Comparison of ENCODE assay signal across 34 cellular contexts in the genomic region with DNA sequence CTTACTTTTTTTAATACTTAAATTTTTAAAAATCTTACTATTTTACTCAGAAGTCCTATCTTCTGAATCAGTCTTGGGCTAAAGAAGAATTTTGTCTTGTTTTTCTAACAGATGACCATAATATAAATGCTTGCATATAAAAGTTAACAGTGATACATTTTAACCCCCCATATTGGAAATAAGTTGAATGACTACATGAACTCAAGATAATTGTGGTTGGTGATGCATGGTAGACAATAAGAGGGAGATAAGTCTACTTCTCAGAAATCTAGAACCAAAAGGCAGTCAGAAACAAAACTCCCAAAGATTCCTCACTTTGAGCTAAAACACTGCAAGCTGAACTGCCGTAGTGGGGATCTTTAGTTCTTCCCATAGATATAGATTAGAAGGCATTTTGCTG.
"Had no signal": no experiment of that assay in that cellular context is flagged by ENCODE, and none has a peak within 500 bp of the region (broad histone marks: within the 10 kb centered on the region; RNA-seq: fewer than 3 reads in every experiment).

No MANE protein-coding gene starts in this region.

- H3K36me3 ChIP-seq: neutrophil, ovary, right lobe of liver, sigmoid colon, spleen, suprapubic skin, tibial artery, transverse colon, upper lobe of right lung, uterus had no signal

- H3K9me3 ChIP-seq: neutrophil, ovary, psoas muscle, right lobe of liver, sigmoid colon, suprapubic skin, testis, tibial artery, transverse colon, upper lobe of right lung, uterus had no signal

- H3K27ac ChIP-seq: neutrophil, ovary, parathyroid adenoma, psoas muscle, right lobe of liver, sigmoid colon, spleen, suprapubic skin, testis, tibial artery, transverse colon, upper lobe of right lung, uterus had no signal

- H3K36me3 Mint-ChIP-seq: naive thymus-derived CD8-positive, alpha-beta T cell; natural killer cell treated with Interleukin-12 subunit alpha and Interleukin-12 subunit beta and Interleukin-15 and Interleukin-18, amount 100 ng/mL, for 72 hours; stimulated activated memory B cell treated with anti-CD40 and anti-IgM and Interleukin-4, amounts not matched to agents 10 μg/mL and 1 μg/mL and 100 μg/mL, for 72 hours; type B pancreatic cell had no signal

- H3K79me2 ChIP-seq: parathyroid adenoma had no signal

- H2AFZ ChIP-seq: parathyroid adenoma had no signal

- H3K4me1 ChIP-seq: parathyroid adenoma, psoas muscle, right lobe of liver, sigmoid colon, spleen, testis, tibial artery, transverse colon, upper lobe of right lung, uterus had no signal

- H3K4me3 Mint-ChIP-seq: naive thymus-derived CD8-positive, alpha-beta T cell; natural killer cell treated with Interleukin-12 subunit alpha and Interleukin-12 subunit beta and Interleukin-15 and Interleukin-18, amount 100 ng/mL, for 72 hours; nephron progenitor cell; neural crest cell; stimulated activated memory B cell treated with anti-CD40 and anti-IgM and Interleukin-4, amounts not matched to agents 10 μg/mL and 1 μg/mL and 100 μg/mL, for 72 hours; stimulated activated naive CD8-positive, alpha-beta T cell treated with anti-CD3 and anti-CD28 coated beads, Interleukin-15, amount 100 ng/mL, for 72 hours; type B pancreatic cell had no signal

- H3K4me2 ChIP-seq: smooth muscle cell had no signal

- H3K9me3 Mint-ChIP-seq: nephron progenitor cell; stimulated activated memory B cell treated with anti-CD40 and anti-IgM and Interleukin-4, amounts not matched to agents 10 μg/mL and 1 μg/mL and 100 μg/mL, for 72 hours; type B pancreatic cell had no signal

- H3K4me3 ChIP-seq: ovary, psoas muscle, right lobe of liver, sigmoid colon, skin epidermis, smooth muscle cell, spleen, suprapubic skin, testis, tibial artery, transverse colon, upper lobe of right lung, uterus had no signal

- H3K27ac Mint-ChIP-seq: naive thymus-derived CD8-positive, alpha-beta T cell; natural killer cell treated with Interleukin-12 subunit alpha and Interleukin-12 subunit beta and Interleukin-15 and Interleukin-18, amount 100 ng/mL, for 72 hours; nephron progenitor cell; progenitor cell of endocrine pancreas; stimulated activated memory B cell treated with anti-CD40 and anti-IgM and Interleukin-4, amounts not matched to agents 10 μg/mL and 1 μg/mL and 100 μg/mL, for 72 hours; stimulated activated naive CD8-positive, alpha-beta T cell treated with anti-CD3 and anti-CD28 coated beads, Interleukin-15, amount 100 ng/mL, for 72 hours; type B pancreatic cell had no signal

- H3K27me3 ChIP-seq: neutrophil, ovary, right lobe of liver, sigmoid colon, spleen, suprapubic skin, testis, tibial artery, transverse colon, upper lobe of right lung, uterus had no signal

- H3K4me1 Mint-ChIP-seq: naive thymus-derived CD8-positive, alpha-beta T cell; nephron progenitor cell; neural crest cell; stimulated activated memory B cell treated with anti-CD40 and anti-IgM and Interleukin-4, amounts not matched to agents 10 μg/mL and 1 μg/mL and 100 μg/mL, for 72 hours; stimulated activated naive CD8-positive, alpha-beta T cell treated with anti-CD3 and anti-CD28 coated beads, Interleukin-15, amount 100 ng/mL, for 72 hours had no signal

- H3K27me3 Mint-ChIP-seq: naive thymus-derived CD8-positive, alpha-beta T cell; natural killer cell treated with Interleukin-12 subunit alpha and Interleukin-12 subunit beta and Interleukin-15 and Interleukin-18, amount 100 ng/mL, for 72 hours; stimulated activated memory B cell treated with anti-CD40 and anti-IgM and Interleukin-4, amounts not matched to agents 10 μg/mL and 1 μg/mL and 100 μg/mL, for 72 hours; stimulated activated naive CD8-positive, alpha-beta T cell treated with anti-CD3 and anti-CD28 coated beads, Interleukin-15, amount 100 ng/mL, for 72 hours had no signal

- H3K9ac ChIP-seq: parathyroid adenoma had no signal

- DNase-seq: naive thymus-derived CD8-positive, alpha-beta T cell; nephron progenitor cell; nucleus accumbens; ovary; posterior cingulate gyrus; psoas muscle; right cardiac atrium; right lobe of liver; sigmoid colon; spleen; stimulated activated CD4-positive, alpha-beta T cell treated with anti-CD3 and anti-CD28 coated beads, Interleukin-12 subunit alpha, Interleukin-12 subunit beta, amount 100 ng/mL, for 4 hours; stimulated activated CD4-positive, alpha-beta T cell treated with anti-CD3 and anti-CD28 coated beads, Interleukin-1b, Interleukin-23, amount 100 ng/mL, for 48 hours; stimulated activated CD4-positive, alpha-beta T cell treated with anti-CD3 and anti-CD28 coated beads, Interleukin-4, amount 100 ng/mL, for 1 hour; stimulated activated CD4-positive, alpha-beta T cell treated with anti-CD3 and anti-CD28 coated beads, Interleukin-4, amount 100 ng/mL, for 4 hours; stimulated activated CD8-positive, alpha-beta memory T cell treated with anti-CD3 and anti-CD28 coated beads, Interleukin-4, amount 100 ng/mL, for 48 hours; stimulated activated naive CD4-positive, alpha-beta T cell; stimulated activated naive CD8-positive, alpha-beta T cell treated with anti-CD3 and anti-CD28 coated beads, Interleukin-15, amount 100 ng/mL, for 72 hours; stimulated activated naive CD8-positive, alpha-beta T cell treated with anti-CD3 and anti-CD28 coated beads, Interleukin-15, Interleukin-2, amounts not matched to agents 100 U/mL and 50 U/mL, for 24 hours; substantia nigra; testis; tibial artery; transverse colon; upper lobe of right lung; uterus had no signal
